In the genomic region with DNA sequence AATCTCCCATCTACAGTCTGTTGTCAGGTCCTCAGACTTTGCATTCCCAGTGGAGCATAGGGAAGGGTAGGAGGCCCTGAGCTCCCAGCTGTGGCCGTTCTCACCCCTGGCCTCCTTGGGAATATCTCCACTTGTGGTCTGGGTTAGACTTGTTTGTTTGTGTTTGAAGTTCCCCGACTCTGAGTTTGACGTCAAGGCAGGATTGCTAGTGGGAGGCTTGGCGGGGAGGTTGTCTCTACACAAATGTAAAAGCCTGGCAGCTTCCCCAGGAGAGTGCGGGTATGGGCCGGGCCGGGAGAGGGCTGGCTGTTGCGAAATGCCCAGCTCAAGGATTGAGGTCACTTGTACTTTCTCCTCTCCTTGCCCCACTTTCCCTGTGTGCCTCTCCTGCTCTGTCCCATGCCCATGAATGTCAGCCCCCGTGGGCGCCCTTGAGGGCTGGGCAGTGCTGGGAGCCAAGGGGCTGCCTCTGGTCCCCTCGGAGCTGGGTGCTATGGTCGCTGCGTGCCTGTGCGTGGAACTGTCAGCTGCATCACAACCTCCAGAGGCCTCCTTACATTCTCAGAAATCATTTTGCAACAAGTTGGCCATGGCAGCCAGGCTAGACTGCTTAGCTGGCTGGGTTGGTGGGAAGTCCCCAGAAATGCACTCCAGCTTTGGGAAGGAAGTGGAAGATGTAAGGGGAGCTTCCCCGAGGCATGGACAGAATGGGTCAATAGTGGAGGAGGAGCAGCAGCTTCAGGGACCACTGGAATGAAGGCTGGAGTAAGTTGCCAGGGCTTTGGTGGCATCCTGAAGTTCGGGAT, we compare ENCODE assay signal across 8 cellular contexts.
DNase-seq lines count a peak whose midpoint lies in the region; ATAC-seq and TF ChIP-seq lines count a peak whose summit lies in the region.

No MANE protein-coding gene starts in this region.

- TF ChIP-seq CTCF in body of pancreas (IDR thresholded peaks at IDR 0.05), result peak in 3 of 7 experiments; percentile 24 to 29 (median 26)

- H3K27ac ChIP-seq in body of pancreas, result peak overlapping the region; percentile 96 to 98 (median 97)
- peak overlapping the region; percentile 84 for H3K27ac ChIP-seq in layer of hippocampus (ENCODE audit: low read depth, low read length)
- peak overlapping the region; percentile 77 for H3K27ac ChIP-seq in substantia nigra (ENCODE audit: low read depth, low read length, poor library complexity, severe bottlenecking)

- peaks cover 100% of the 10 kb centered on the region for H3K4me1 ChIP-seq in body of pancreas

- 11 to 14% methylated on average over 16 of the region's 16 CpGs for WGBS in body of pancreas, 2 donors

- DNase-seq in body of pancreas (peak; percentile 97 to 99 (median 98)), substantia nigra (lab: John Stamatoyannopoulos, UW) (peak in 40 of 49 donors; percentile 18 to 86 (median 64)), dermis blood vessel endothelial cell (no peak), NCI-H187 treated with DMSO at 0.1 percent for 48 hours (lab: John Stamatoyannopoulos, UW) (no peak), NCI-H146 (lab: John Stamatoyannopoulos, UW) (no peak)

- H3K27me3 ChIP-seq in body of pancreas (no peaks in the 10 kb centered on the region), layer of hippocampus (ENCODE audit: control insufficient read depth, insufficient read depth, low read length) (no peaks in the 10 kb centered on the region)

- intact Hi-C loops in body of pancreas (cut with DNase I), result no loop called here

- peak; percentile 35 to 74 (median 56) for TF ChIP-seq POLR2A in body of pancreas (IDR thresholded peaks at IDR 0.05)

- no peaks in the 10 kb centered on the region for H3K36me3 ChIP-seq in body of pancreas (replicated peaks in 1 of 2; ENCODE audit: insufficient read depth in 1 of 2, low read depth in 2 of 2)

- no peak overlapping the region for H3K4me3 ChIP-seq in body of pancreas

- H3K9me3 ChIP-seq in body of pancreas, result no peaks in the 10 kb centered on the region

- TF ChIP-seq EP300 in Ishikawa (IDR thresholded peaks at IDR 0.05; ENCODE audit: borderline replicate concordance), result no peak

- TF ChIP-seq RAD21 in Ishikawa (IDR thresholded peaks at IDR 0.05; ENCODE audit: low read depth), result no peak

- peak; percentile 93 for ATAC-seq in body of pancreas
- ATAC-seq in GM19452 (IDR thresholded peaks at IDR 0.05; ENCODE audit: unreplicated experiment), result no peak

TF ChIP-seq in Ishikawa, 13 proteins besides CTCF, POLR2A, EP300 and RAD21:
- peak; percentile 50; the same call in 1 of the 2 replicates for TF ChIP-seq CEBPB (IDR thresholded peaks at IDR 0.05)
- no peak for TF ChIP-seq YY1 (IDR thresholded peaks at IDR 0.05; ENCODE audit: low read depth)
- no peak for TF ChIP-seq NFIC (IDR thresholded peaks at IDR 0.05)
- no peak for TF ChIP-seq TAF1 (IDR thresholded peaks at IDR 0.05; ENCODE audit: low read depth)
- TF ChIP-seq FOXM1 (IDR thresholded peaks at IDR 0.05; ENCODE audit: borderline replicate concordance, low read depth), result no peak
TF ChIP-seq in Ishikawa: peak in this region for 1.

Comparison
In these comparisons a context has a peak if more than half of its experiments do, and no peak if none do; other contexts are left out.
1. DNase-seq: peak in body of pancreas (4 of 4) and substantia nigra (40 of 49); none in dermis blood vessel endothelial cell (single experiment), NCI-H187 treated with DMSO at 0.1 percent for 48 hours (single experiment) and NCI-H146 (single experiment).
2. Peak in every context shown above with its lines, with median percentiles within 50 percentile points of each other: H3K27ac ChIP-seq.